In the genomic region with DNA sequence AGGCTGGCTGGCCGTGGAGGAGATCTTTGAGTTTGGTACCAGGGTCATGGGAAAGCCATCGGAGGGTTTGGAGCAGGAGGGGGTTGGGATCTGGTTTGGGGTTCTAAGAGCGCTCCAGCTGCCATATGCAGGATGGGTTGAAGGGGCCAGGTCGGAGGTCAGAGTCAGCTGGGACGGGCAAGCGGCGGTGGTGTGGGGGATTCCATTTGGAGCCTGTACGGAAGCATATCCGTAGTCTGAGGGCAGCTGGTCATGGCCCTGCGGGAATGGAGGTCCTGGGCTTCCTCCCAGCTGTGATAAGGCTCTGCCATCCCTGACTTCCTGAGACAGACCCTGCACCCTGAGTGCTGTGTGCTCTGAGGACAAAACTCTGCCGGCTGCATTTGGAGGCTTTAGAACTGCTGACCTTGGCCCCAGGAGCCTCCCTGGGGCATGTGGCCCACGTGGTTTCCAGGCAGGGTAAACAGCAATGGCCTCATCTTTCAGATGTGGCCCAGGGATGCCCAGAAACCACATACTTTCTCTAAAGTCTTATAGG, we compare ENCODE assay signal across 23 cellular contexts. TPM values are rescaled to one million over a fixed set of nuclear protein-coding genes. Genes with fewer than 3 reads are reported as not detected.
"Had no signal": no experiment of that assay in that cellular context is flagged by ENCODE, and none has a peak within 500 bp of the region (broad histone marks: within the 10 kb centered on the region; RNA-seq: fewer than 3 reads in every experiment).

No MANE protein-coding gene starts in this region.

- H3K27me3 ChIP-seq: neutrophil, transverse colon, vagina had no signal

- H2AFZ ChIP-seq: parathyroid adenoma had no signal

- H3K79me2 ChIP-seq: parathyroid adenoma had no signal

- ATAC-seq: activated CD8-positive, alpha-beta T cell treated with anti-CD3 and anti-CD28 coated beads for 36 hours; gastrocnemius medialis; SK-N-SH treated with all-trans-retinoic acid at 6 μM for 48 hours; stimulated activated naive CD8-positive, alpha-beta T cell treated with anti-CD3 and anti-CD28 coated beads, Interleukin-15, Interleukin-2, amounts not matched to agents 100 U/mL and 50 U/mL, for 24 hours had no signal

- DNase-seq: activated CD4-positive, alpha-beta T cell treated with anti-CD3 and anti-CD28 coated beads, Interleukin-2, amount 10 ng/mL, durations not matched to agents 24 days and 14 days; activated CD8-positive, alpha-beta T cell treated with anti-CD3 and anti-CD28 coated beads for 36 hours; activated naive CD4-positive, alpha-beta T cell treated with anti-CD3 and anti-CD28 coated beads for 36 hours; activated T-cell treated with anti-CD3 and anti-CD28 coated beads, Interleukin-2, amount 50 U/mL, for 24 hours; aorta; brain microvascular endothelial cell; effector CD4-positive, alpha-beta T cell; gastrocnemius medialis; immature natural killer cell; kidney glomerular epithelial cell; naive B cell; stimulated activated CD4-positive, alpha-beta T cell treated with anti-CD3 and anti-CD28 coated beads, Interleukin-2, amount 100 ng/mL, for 24 hours; stimulated activated naive CD8-positive, alpha-beta T cell treated with anti-CD3 and anti-CD28 coated beads, Interleukin-15, Interleukin-2, amounts not matched to agents 100 U/mL and 50 U/mL, for 24 hours; substantia nigra; T-helper 1 cell; T-helper 9 cell; transverse colon had no signal

- H3K4me1 ChIP-seq: gastrocnemius medialis, parathyroid adenoma, transverse colon, vagina had no signal

- H3K27ac ChIP-seq: brain microvascular endothelial cell, gastrocnemius medialis, neutrophil, parathyroid adenoma, transverse colon, vagina had no signal

- H3K4me3 Mint-ChIP-seq: activated CD4-positive, alpha-beta T cell treated with anti-CD3 and anti-CD28 coated beads, Interleukin-2, amount 10 ng/mL, durations not matched to agents 24 days and 14 days; activated CD8-positive, alpha-beta T cell treated with anti-CD3 and anti-CD28 coated beads for 36 hours; activated naive CD4-positive, alpha-beta T cell treated with anti-CD3 and anti-CD28 coated beads for 36 hours; activated T-cell treated with anti-CD3 and anti-CD28 coated beads, Interleukin-2, amount 50 U/mL, for 24 hours; central memory CD8-positive, alpha-beta T cell; immature natural killer cell; naive B cell had no signal

- H3K9me3 ChIP-seq: gastrocnemius medialis, neutrophil, transverse colon, vagina had no signal

- H3K4me3 ChIP-seq: gastrocnemius medialis, transverse colon, vagina had no signal

- H3K9ac ChIP-seq: parathyroid adenoma had no signal

- H3K9me3 Mint-ChIP-seq: activated CD4-positive, alpha-beta T cell treated with anti-CD3 and anti-CD28 coated beads, Interleukin-2, amount 10 ng/mL, durations not matched to agents 24 days and 14 days; activated CD8-positive, alpha-beta T cell treated with anti-CD3 and anti-CD28 coated beads for 36 hours; activated naive CD4-positive, alpha-beta T cell treated with anti-CD3 and anti-CD28 coated beads for 36 hours; activated T-cell treated with anti-CD3 and anti-CD28 coated beads, Interleukin-2, amount 50 U/mL, for 24 hours; central memory CD8-positive, alpha-beta T cell; immature natural killer cell; naive B cell had no signal

- H3K4me1 Mint-ChIP-seq: activated CD4-positive, alpha-beta T cell treated with anti-CD3 and anti-CD28 coated beads, Interleukin-2, amount 10 ng/mL, durations not matched to agents 24 days and 14 days; central memory CD8-positive, alpha-beta T cell; immature natural killer cell; naive B cell had no signal

- H3K27ac Mint-ChIP-seq: activated CD4-positive, alpha-beta T cell treated with anti-CD3 and anti-CD28 coated beads, Interleukin-2, amount 10 ng/mL, durations not matched to agents 24 days and 14 days; activated CD8-positive, alpha-beta T cell treated with anti-CD3 and anti-CD28 coated beads for 36 hours; activated naive CD4-positive, alpha-beta T cell treated with anti-CD3 and anti-CD28 coated beads for 36 hours; activated T-cell treated with anti-CD3 and anti-CD28 coated beads, Interleukin-2, amount 50 U/mL, for 24 hours; immature natural killer cell had no signal

- H3K36me3 Mint-ChIP-seq: immature natural killer cell, naive B cell had no signal

- H3K36me3 ChIP-seq: brain microvascular endothelial cell, gastrocnemius medialis, vagina had no signal

RNA-seq across cellular contexts. Expression of a gene that starts 46.5 kb away (rescaled TPM):
- total RNA-seq: activated CD4-positive, alpha-beta T cell treated with anti-CD3 and anti-CD28 coated beads, Interleukin-2, amount 10 ng/mL, durations not matched to agents 24 days and 14 days; activated CD8-positive, alpha-beta T cell treated with anti-CD3 and anti-CD28 coated beads for 36 hours; activated naive CD4-positive, alpha-beta T cell treated with anti-CD3 and anti-CD28 coated beads for 36 hours; mononuclear cell had no signal
- polyA plus RNA-seq: immature natural killer cell had no signal
